12 cellular contexts compared by ENCODE assay signal in the genomic region with DNA sequence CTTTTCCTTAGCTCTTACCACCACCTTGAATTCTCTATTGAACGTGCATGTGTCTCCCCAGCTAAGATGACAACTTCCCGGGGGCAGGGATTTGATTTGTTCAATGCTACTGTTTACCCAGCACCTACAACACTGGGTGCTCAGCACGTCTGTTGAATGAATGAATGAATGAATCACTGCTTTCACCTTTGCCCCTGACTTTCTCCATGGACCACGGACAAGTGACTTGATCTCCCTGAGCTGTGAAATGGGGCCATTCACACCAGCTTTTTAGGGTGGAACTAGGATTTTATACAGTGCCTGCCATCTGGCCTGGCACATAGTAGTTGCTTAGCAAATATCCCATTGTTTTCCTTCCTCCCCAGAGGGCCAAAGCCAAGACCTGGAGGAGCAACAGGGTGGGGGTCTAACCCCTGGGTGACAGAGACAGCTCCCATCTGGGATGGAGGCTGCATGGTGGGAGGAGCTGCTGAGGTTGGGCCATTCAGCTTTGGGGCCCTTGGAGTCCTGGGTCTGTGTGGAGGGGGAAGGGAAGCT. TPM values are rescaled to one million over a fixed set of nuclear protein-coding genes. Genes with fewer than 3 reads are reported as not detected.
DNase-seq lines count a peak whose midpoint lies in the region; ATAC-seq, FAIRE-seq and TF ChIP-seq lines count a peak whose summit lies in the region.
"Had no signal": no experiment of that assay in that cellular context is flagged by ENCODE, and none has a peak within 500 bp of the region (broad histone marks: within the 10 kb centered on the region; RNA-seq: fewer than 3 reads in every experiment).

No MANE protein-coding gene starts in this region.

- RAD21 ChIA-PET in GM12878 (lab: Charles Lee; ENCODE audit: unreplicated experiment), result interaction anchor here (1.1 to 3.6 kb wide), 8 partner anchors 11 to 58 kb away, joined by 3 to 21 read pairs (median 6); no protein-coding TSS in a partner anchor

- ATAC-seq in activated naive CD4-positive, alpha-beta T cell treated with anti-CD3 and anti-CD28 coated beads, Interleukin-2, amount 50 U/mL, for 72 hours, result no peak
- ATAC-seq in GM12878, result no peak
- ATAC-seq: PC-3 had no signal

- 98% methylated on average over 4 of the region's 4 CpGs for WGBS in GM12878 (ENCODE audit: insufficient coverage, insufficient replicate concordance, low lambda C conversion rate, missing lambda C conversion rate)
- 55 to 59% methylated on average over 2 to 4 of the region's 4 CpGs for whole genome bisulfite sequencing in transverse colon (ENCODE audit: low coverage in 1 of 2), 2 donors

- H3K4me3 ChIP-seq in GM12878 (no peak overlapping the region), mucosa of rectum (ENCODE audit: low read length in 2 of 2) (no peak overlapping the region), transverse colon (no peak overlapping the region)
- H3K4me3 ChIP-seq: thyroid gland had no signal

- peaks cover 0 to 12% of the 10 kb centered on the region in 2 donors for H3K36me3 Mint-ChIP-seq in activated naive CD4-positive, alpha-beta T cell treated with anti-CD3 and anti-CD28 coated beads, Interleukin-2, amount 50 U/mL, for 72 hours

- H3K9me3 ChIP-seq in GM12878 (replicated peaks; ENCODE audit: control insufficient read depth, insufficient read depth, low read length) (no peaks in the 10 kb centered on the region), mucosa of rectum (ENCODE audit: control insufficient read depth in 2 of 2, low read length in 2 of 2) (no peaks in the 10 kb centered on the region), transverse colon (no peaks in the 10 kb centered on the region)
- H3K9me3 ChIP-seq: thyroid gland had no signal

- H3K27ac Mint-ChIP-seq in activated naive CD4-positive, alpha-beta T cell treated with anti-CD3 and anti-CD28 coated beads, Interleukin-2, amount 50 U/mL, for 72 hours, result peak overlapping the region; percentile 3 to 68

- no peak for DNase-seq in activated naive CD4-positive, alpha-beta T cell treated with anti-CD3 and anti-CD28 coated beads, Interleukin-2, amount 50 U/mL, for 72 hours (ENCODE audit: low spot score in 2 of 2)
- DNase-seq in activated naive CD4-positive, alpha-beta T cell (lab: John Stamatoyannopoulos, UW), result no peak
- no peak for DNase-seq in GM12878 (ENCODE audit: low read depth, low spot score)
- DNase-seq in transverse colon, result no peak
- no peak for DNase-seq in amniotic stem cell (lab: John Stamatoyannopoulos, UW)
- DNase-seq in cortex of kidney (lab: John Stamatoyannopoulos, UW), result no peak
- no peak for DNase-seq in NCI-H226
- DNase-seq: PC-3, T1000, thyroid gland had no signal

- peaks cover 37% of the 10 kb centered on the region for H3K4me1 ChIP-seq in GM12878 (ENCODE audit: control insufficient read depth, insufficient read depth, low read length)
- H3K4me1 ChIP-seq in mucosa of rectum (ENCODE audit: control insufficient read depth in 2 of 2, insufficient read depth in 2 of 2, low read length in 2 of 2), result peaks cover 25 to 30% of the 10 kb centered on the region in 2 donors
- H3K4me1 ChIP-seq in transverse colon, result peaks cover 22 to 73% (median 56%) of the 10 kb centered on the region in 4 donors

- H3K27me3 ChIP-seq in GM12878 (replicated peaks in 1 of 2; ENCODE audit: control insufficient read depth in 2 of 2, insufficient read depth in 2 of 2, low read length in 1 of 2) (no peaks in the 10 kb centered on the region), mucosa of rectum (ENCODE audit: control insufficient read depth in 2 of 2, insufficient read depth in 2 of 2, low read length in 2 of 2) (no peaks in the 10 kb centered on the region), transverse colon (no peaks in the 10 kb centered on the region)
- H3K27me3 ChIP-seq: thyroid gland had no signal

- no peak for TF ChIP-seq RAD21 in GM12878 (IDR thresholded peaks at IDR 0.05; ENCODE audit: insufficient read depth, low read depth, low read length)

- no peak overlapping the region for H3K4me2 ChIP-seq in GM12878 (ENCODE audit: control insufficient read depth, insufficient read depth)

- peaks cover 11% of the 10 kb centered on the region; the same call in 1 of the 2 replicates for H4K20me1 ChIP-seq in GM12878 (ENCODE audit: control insufficient read depth, insufficient read depth)

- H3K27ac ChIP-seq in GM12878 (ENCODE audit: control insufficient read depth, insufficient read depth), result no peak overlapping the region
- peak overlapping the region; percentile 5 to 44 for H3K27ac ChIP-seq in mucosa of rectum (ENCODE audit: low read depth in 2 of 2, low read length in 2 of 2)
- H3K27ac ChIP-seq in transverse colon, result peak overlapping the region; percentile 80 to 87 (median 82)

- SMC1A ChIA-PET in GM12878 (lab: Charles Lee; ENCODE audit: uncharacterized antibody, unreplicated experiment), result interaction anchor here (0.9 to 2.7 kb wide), 10 partner anchors 9 to 58 kb away, joined by 4 to 26 read pairs (median 6); no protein-coding TSS in a partner anchor

- FAIRE-seq in GM12878 (lab: Jason Lieb, UNC), result no peak

- TF ChIP-seq POLR2A in GM12878 (IDR thresholded peaks at IDR 0.05; ENCODE audit: low read depth, low read length), result no peak
- no peak for TF ChIP-seq POLR2A in transverse colon (IDR thresholded peaks at IDR 0.05)

- POLR2A ChIA-PET in GM12878 (lab: Charles Lee), result interaction anchor here (0.8 to 2.5 kb wide), 8 partner anchors 9 to 36 kb away, joined by 3 to 14 read pairs (median 7); no protein-coding TSS in a partner anchor

- TF ChIP-seq CTCF in GM12878 (IDR thresholded peaks at IDR 0.05 in 2 of 3, conservative IDR thresholded peaks at IDR 0.05 in 1 of 3; ENCODE audit: control insufficient read depth in 2 of 3, extremely low read depth in 1 of 3, insufficient read depth in 1 of 3, low read depth in 3 of 3, low read length in 3 of 3), result no peak
- TF ChIP-seq CTCF in transverse colon (IDR thresholded peaks at IDR 0.05), result no peak

- no TSS peak for BruUV-seq in GM12878 (replicated peaks; lab: Mats Ljungman, UMichigan)

- no peaks in the 10 kb centered on the region for H3K9me3 Mint-ChIP-seq in activated naive CD4-positive, alpha-beta T cell treated with anti-CD3 and anti-CD28 coated beads, Interleukin-2, amount 50 U/mL, for 72 hours

- H3K79me2 ChIP-seq in GM12878 (ENCODE audit: control insufficient read depth, insufficient read depth, low read length), result peaks cover 45% of the 10 kb centered on the region

- H3K9ac ChIP-seq in GM12878 (ENCODE audit: control insufficient read depth, insufficient read depth, low read length) (no peak overlapping the region), mucosa of rectum (ENCODE audit: low read depth in 1 of 2, low read length in 2 of 2) (no peak overlapping the region)

- intact Hi-C loops in GM12878 (cut with micrococcal nuclease; ENCODE audit: unreplicated experiment), result no loop called here
- intact Hi-C loops in transverse colon (cut with DNase I; ENCODE audit: low total_unique reads), result no loop called here

- CTCF ChIA-PET in GM12878 (lab: Yijun Ruan, JAX), result interaction anchor here (0.8 to 3.7 kb wide), 8 partner anchors 14 to 103 kb away, joined by 3 to 28 read pairs (median 3); no protein-coding TSS in a partner anchor

- in situ Hi-C loops in GM12878 (cut with MboI) (no loop called here), transverse colon (cut with MboI; ENCODE audit: low pct_ligation_motif_present in 1 of 4, low pct_unique_long_range_greater_than_20kb in 1 of 4, low sequenced_read_pairs in 3 of 4) (no loop called here)

- TF ChIP-seq EP300 in GM12878 (IDR thresholded peaks at IDR 0.05; ENCODE audit: borderline replicate concordance in 1 of 2, control insufficient read depth in 1 of 2, low read depth in 2 of 2, low read length in 2 of 2) (no peak), transverse colon (IDR thresholded peaks at IDR 0.05; ENCODE audit: low read depth) (no peak)

- no peak overlapping the region for H2AFZ ChIP-seq in GM12878 (ENCODE audit: control insufficient read depth, low read depth, low read length)

- H3K36me3 ChIP-seq in GM12878 (ENCODE audit: control insufficient read depth in 2 of 2, insufficient read depth in 2 of 2, low read length in 1 of 2) (peaks cover 10 to 12% of the 10 kb centered on the region in 2 experiments), mucosa of rectum (ENCODE audit: control insufficient read depth in 2 of 2, insufficient read depth in 2 of 2, low read length in 2 of 2) (no peaks in the 10 kb centered on the region), transverse colon (no peaks in the 10 kb centered on the region)
- H3K36me3 ChIP-seq: thyroid gland had no signal

RNA-seq across cellular contexts. Expression of a gene that starts 15.7 kb away (rescaled TPM):
- 100 to 1,000 TPM in 1 of 2 donors, 10 to 100 TPM in 1; 98.1 to 143 TPM for total RNA-seq in activated naive CD4-positive, alpha-beta T cell treated with anti-CD3 and anti-CD28 coated beads, Interleukin-2, amount 50 U/mL, for 72 hours
- 88.1 and 95.5 TPM in 2 replicates for total RNA-seq in GM12878 (2013; cell fraction: nucleolus; rRNA removed)
- total RNA-seq in GM12878 (2014; rRNA removed) (33.0 and 39.9 TPM in 2 replicates), GM12878 (2014; rRNA removed; fragmentation: Illumina TruSeq; extraction: Trizol) (22.4 and 24.4 TPM in 2 replicates), GM12878 (2021) (78.8 and 87.2 TPM in 2 replicates), transverse colon (10 to 100 TPM; 11.1 to 17.3 (median 15.3) TPM)
- 22.2 TPM for polyA plus RNA-seq in GM12878 (2011; ENCODE audit: low read depth)
- polyA plus RNA-seq in GM12878 (2011; rRNA removed) (35.0 and 66.4 TPM in 2 replicates), GM12878 (2014; fragmentation: Illumina TruSeq; extraction: Trizol) (15.0 and 32.4 TPM in 2 replicates), GM12878 (2014; fragmentation: Nextera tagmentation; extraction: Ambion mirVana) (10 to 100 TPM; 10.1 to 11.6 TPM), GM12878 (2014; rRNA removed) (47.3 and 53.1 TPM in 2 replicates), GM12878 (2016; fragmentation: Nextera tagmentation; extraction: Ambion mirVana) (10 to 100 TPM; 34.8 to 47.5 TPM)
- polyA plus RNA-seq in GM12878 (2011; cell fraction: cytosol; rRNA removed), result 84.0 and 115 TPM in 2 replicates
- 23.9 and 33.3 TPM in 2 replicates for polyA plus RNA-seq in GM12878 (2011; cell fraction: nucleus; rRNA removed)
- polyA plus RNA-seq in GM12878 (2012), result 50.4 and 50.7 TPM in 2 replicates
- 44.6 and 88.0 TPM in 2 replicates for polyA minus RNA-seq in GM12878 (2011; rRNA and poly(A)+ RNA removed)
- 32.2 and 47.0 TPM in 2 replicates for polyA minus RNA-seq in GM12878 (2011; cell fraction: cytosol; rRNA and poly(A)+ RNA removed)
- 11.2 and 26.9 TPM in 2 replicates for polyA minus RNA-seq in GM12878 (2011; cell fraction: nucleus; rRNA and poly(A)+ RNA removed)
- total RNA-seq: G401 had no signal

RNA-seq across cellular contexts. Expression of a gene that starts 47.4 kb away (rescaled TPM):
- 10 to 100 TPM; 31.2 to 40.7 TPM for total RNA-seq in activated naive CD4-positive, alpha-beta T cell treated with anti-CD3 and anti-CD28 coated beads, Interleukin-2, amount 50 U/mL, for 72 hours
- 112 and 115 TPM in 2 replicates for total RNA-seq in GM12878 (2013; cell fraction: nucleolus; rRNA removed)
- total RNA-seq in GM12878 (2014; rRNA removed) (9.3 and 10.4 TPM in 2 replicates), GM12878 (2014; rRNA removed; fragmentation: Illumina TruSeq; extraction: Trizol) (12.2 and 12.9 TPM in 2 replicates), GM12878 (2021) (14.5 and 16.9 TPM in 2 replicates), transverse colon (100 to 1,000 TPM; 101 to 136 (median 116) TPM)
- 7.0 TPM for polyA plus RNA-seq in GM12878 (2011; ENCODE audit: low read depth)
- polyA plus RNA-seq in GM12878 (2011; rRNA removed) (8.9 and 12.2 TPM in 2 replicates), GM12878 (2014; fragmentation: Illumina TruSeq; extraction: Trizol) (10.0 TPM in 2 replicates), GM12878 (2014; fragmentation: Nextera tagmentation; extraction: Ambion mirVana) (1 to 10 TPM; 1.4 to 1.7 TPM), GM12878 (2014; rRNA removed) (7.7 and 11.8 TPM in 2 replicates), GM12878 (2016; fragmentation: Nextera tagmentation; extraction: Ambion mirVana) (1 to 10 TPM; 4.4 to 4.9 TPM)
- 10.3 and 11.2 TPM in 2 replicates for polyA plus RNA-seq in GM12878 (2011; cell fraction: cytosol; rRNA removed)
- polyA plus RNA-seq in GM12878 (2011; cell fraction: nucleus; rRNA removed), result 19.0 and 22.1 TPM in 2 replicates
- polyA plus RNA-seq in GM12878 (2012), result 5.5 and 8.2 TPM in 2 replicates
- polyA minus RNA-seq in GM12878 (2011; rRNA and poly(A)+ RNA removed), result 43.6 and 46.2 TPM in 2 replicates
- polyA minus RNA-seq in GM12878 (2011; cell fraction: cytosol; rRNA and poly(A)+ RNA removed), result 9.2 and 10.8 TPM in 2 replicates
- 50.2 and 76.0 TPM in 2 replicates for polyA minus RNA-seq in GM12878 (2011; cell fraction: nucleus; rRNA and poly(A)+ RNA removed)
